13 cellular contexts compared by ENCODE assay signal in the genomic region with DNA sequence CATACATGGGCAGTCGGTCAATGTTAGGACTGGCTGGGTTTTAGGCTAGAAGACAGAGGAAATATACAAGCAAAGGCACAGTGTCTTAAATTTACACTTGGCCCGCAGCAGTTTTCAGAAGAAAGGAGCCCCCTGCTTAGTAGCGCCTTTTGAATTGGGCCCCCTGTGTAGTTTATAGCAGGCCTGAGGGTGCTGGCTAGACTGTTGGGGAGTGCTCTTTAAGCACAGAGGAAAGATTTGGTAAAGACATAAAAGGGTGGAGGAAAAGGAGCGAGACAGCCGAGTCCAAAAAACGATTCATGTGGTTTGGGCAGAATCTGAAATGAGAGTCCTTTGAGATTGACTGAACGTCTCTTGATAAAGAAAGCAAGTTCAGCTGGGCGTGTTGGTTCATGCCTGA. TPM values are rescaled to one million over a fixed set of nuclear protein-coding genes. Genes with fewer than 3 reads are reported as not detected.
A peak's percentile ranks its signal among the peaks of the same experiment; 100 is the strongest.
DNase-seq lines count a peak whose midpoint lies in the region; ATAC-seq, FAIRE-seq and TF ChIP-seq lines count a peak whose summit lies in the region.
"Had no signal": no experiment of that assay in that cellular context is flagged by ENCODE, and none has a peak within 500 bp of the region (broad histone marks: within the 10 kb centered on the region; RNA-seq: fewer than 3 reads in every experiment).

No MANE protein-coding gene starts in this region.

- peaks cover 33% of the 10 kb centered on the region for H3K36me3 Mint-ChIP-seq in activated CD4-positive, alpha-beta T cell treated with anti-CD3 and anti-CD28 coated beads, Interleukin-2, amount 10 ng/mL, durations not matched to agents 24 days and 14 days (ENCODE audit: low read depth)
- no peaks in the 10 kb centered on the region for H3K36me3 Mint-ChIP-seq in astrocyte (ENCODE audit: low read depth, unreplicated experiment)

- FAIRE-seq in astrocyte (lab: Jason Lieb, UNC) = no peak
- FAIRE-seq: A204.1, D721Med had no signal

- peak overlapping the region; percentile 72 for H3K4me3 Mint-ChIP-seq in activated CD4-positive, alpha-beta T cell treated with anti-CD3 and anti-CD28 coated beads, Interleukin-2, amount 10 ng/mL, durations not matched to agents 24 days and 14 days
- H3K4me3 Mint-ChIP-seq in astrocyte (ENCODE audit: unreplicated experiment) = no peak overlapping the region

- peak; percentile 7 for ATAC-seq in stimulated activated naive CD8-positive, alpha-beta T cell treated with anti-CD3 and anti-CD28 coated beads, Interleukin-15, Interleukin-2, amounts not matched to agents 100 U/mL and 50 U/mL, for 24 hours
- no peak for ATAC-seq in GM19467 (IDR thresholded peaks at IDR 0.05; ENCODE audit: unreplicated experiment)

- intact Hi-C loops in activated CD4-positive, alpha-beta T cell treated with anti-CD3 and anti-CD28 coated beads, Interleukin-2, amount 10 ng/mL, durations not matched to agents 24 days and 14 days (cut with micrococcal nuclease) = loop anchor here (1.0 to 5.0 kb wide), 6 partner anchors 7 to 391 kb away; a partner anchor contains a TSS

- H2AFZ ChIP-seq in OCI-LY3 (ENCODE audit: low read depth, low read length) (no peak overlapping the region), astrocyte (ENCODE audit: low read depth, low read length) (no peak overlapping the region)

- peak overlapping the region; percentile 50; the same call in 1 of the 2 replicates for H3K9ac ChIP-seq in OCI-LY3 (ENCODE audit: low read length)
- no peak overlapping the region for H3K9ac ChIP-seq in astrocyte (ENCODE audit: low read length)

- no peaks in the 10 kb centered on the region for H3K9me3 Mint-ChIP-seq in activated CD4-positive, alpha-beta T cell treated with anti-CD3 and anti-CD28 coated beads, Interleukin-2, amount 10 ng/mL, durations not matched to agents 24 days and 14 days
- H3K9me3 Mint-ChIP-seq in astrocyte (ENCODE audit: unreplicated experiment) = no peaks in the 10 kb centered on the region

- H4K20me1 ChIP-seq in OCI-LY3 (ENCODE audit: insufficient read depth, low read length) (no peaks in the 10 kb centered on the region), astrocyte (ENCODE audit: insufficient read depth, low read length) (no peaks in the 10 kb centered on the region)

- H3K36me3 ChIP-seq in OCI-LY3 (replicated peaks; ENCODE audit: low read depth, low read length) (peaks cover 31% of the 10 kb centered on the region), astrocyte (ENCODE audit: insufficient read depth, low read length) (no peaks in the 10 kb centered on the region)
- H3K36me3 ChIP-seq: esophagus muscularis mucosa, left ventricle myocardium inferior had no signal

- H3K4me1 Mint-ChIP-seq in activated CD4-positive, alpha-beta T cell treated with anti-CD3 and anti-CD28 coated beads, Interleukin-2, amount 10 ng/mL, durations not matched to agents 24 days and 14 days = peaks cover 60% of the 10 kb centered on the region
- peaks cover 27% of the 10 kb centered on the region for H3K4me1 Mint-ChIP-seq in astrocyte (ENCODE audit: low read depth, unreplicated experiment)

- H3K27me3 ChIP-seq in OCI-LY3 (ENCODE audit: low read depth, low read length) (peaks cover 30% of the 10 kb centered on the region), astrocyte (ENCODE audit: insufficient read depth, low read length) (no peaks in the 10 kb centered on the region)
- H3K27me3 ChIP-seq: esophagus muscularis mucosa had no signal

- H3K4me1 ChIP-seq in OCI-LY3 (ENCODE audit: low read length) = peaks cover 56% of the 10 kb centered on the region
- H3K4me1 ChIP-seq in astrocyte (ENCODE audit: insufficient read depth, low read length) = peaks cover 37% of the 10 kb centered on the region

- H3K79me2 ChIP-seq in OCI-LY3 (ENCODE audit: low read length) (peaks cover 12% of the 10 kb centered on the region; the same call in 1 of the 2 replicates), astrocyte (ENCODE audit: insufficient read depth, low read length) (no peaks in the 10 kb centered on the region)

- H3K4me3 ChIP-seq in OCI-LY3 (ENCODE audit: low read length) = peak overlapping the region; percentile 59
- no peak overlapping the region for H3K4me3 ChIP-seq in astrocyte (ENCODE audit: insufficient read depth, low read depth, low read length)
- H3K4me3 ChIP-seq: esophagus muscularis mucosa, left ventricle myocardium inferior had no signal

- peak; percentile 71 for DNase-seq in activated CD4-positive, alpha-beta T cell treated with anti-CD3 and anti-CD28 coated beads, Interleukin-2, amount 10 ng/mL, durations not matched to agents 24 days and 14 days
- no peak for DNase-seq in activated CD4-positive, alpha-beta T cell treated with anti-CD3 and anti-CD28 coated beads for 4 hours
- DNase-seq in astrocyte (ENCODE audit: low read depth) = no peak
- DNase-seq in stimulated activated naive CD8-positive, alpha-beta T cell treated with anti-CD3 and anti-CD28 coated beads, Interleukin-15, Interleukin-2, amounts not matched to agents 100 U/mL and 50 U/mL, for 24 hours = no peak
- DNase-seq in NK-92 (lab: John Stamatoyannopoulos, UW; ENCODE audit: unreplicated experiment) = no peak
- DNase-seq in NCI-H526 treated with DMSO at 0.1 percent for 48 hours (lab: John Stamatoyannopoulos, UW) = no peak
- DNase-seq: left ventricle myocardium inferior, NCI-H1436 treated with DMSO at 0.1 percent for 48 hours had no signal

- TF ChIP-seq CTCF in OCI-LY3 (IDR thresholded peaks at IDR 0.05; ENCODE audit: low read depth, low read length) (no peak), astrocyte (IDR thresholded peaks at IDR 0.05; ENCODE audit: insufficient read depth, low read depth, low read length) (no peak)

- peak overlapping the region; percentile 78 for H3K4me2 ChIP-seq in OCI-LY3 (ENCODE audit: low read length)
- H3K4me2 ChIP-seq in astrocyte (ENCODE audit: low read length) = no peak overlapping the region

- peak overlapping the region; percentile 94 for H3K27ac ChIP-seq in OCI-LY3 (ENCODE audit: low read length)
- no peak overlapping the region for H3K27ac ChIP-seq in astrocyte (ENCODE audit: low read depth, low read length)
- H3K27ac ChIP-seq: left ventricle myocardium inferior had no signal

- H3K27me3 Mint-ChIP-seq in activated CD4-positive, alpha-beta T cell treated with anti-CD3 and anti-CD28 coated beads, Interleukin-2, amount 10 ng/mL, durations not matched to agents 24 days and 14 days = peaks cover 11% of the 10 kb centered on the region
- no peaks in the 10 kb centered on the region for H3K27me3 Mint-ChIP-seq in astrocyte (ENCODE audit: low read depth, unreplicated experiment)

- H3K9me3 ChIP-seq in OCI-LY3 (ENCODE audit: insufficient read depth, low read length) (no peaks in the 10 kb centered on the region), astrocyte (ENCODE audit: insufficient read depth, low read depth, low read length) (no peaks in the 10 kb centered on the region)
- H3K9me3 ChIP-seq: esophagus muscularis mucosa, left ventricle myocardium inferior had no signal

- peak overlapping the region; percentile 88 for H3K27ac Mint-ChIP-seq in activated CD4-positive, alpha-beta T cell treated with anti-CD3 and anti-CD28 coated beads, Interleukin-2, amount 10 ng/mL, durations not matched to agents 24 days and 14 days
- peak overlapping the region; percentile 55 for H3K27ac Mint-ChIP-seq in astrocyte (ENCODE audit: unreplicated experiment)

RNA-seq across cellular contexts. Expression of a gene that starts 10.6 kb away (rescaled TPM):
- total RNA-seq in activated CD4-positive, alpha-beta T cell treated with anti-CD3 and anti-CD28 coated beads, Interleukin-2, amount 10 ng/mL, durations not matched to agents 24 days and 14 days = 63.8 and 65.6 TPM in 2 replicates
- 6.9 and 7.8 TPM in 2 replicates for total RNA-seq in astrocyte
